Comparison of ENCODE assay signal across 30 cellular contexts in genomic region chr16:24132797-24133155, GRCh38.
"Had no signal": no experiment of that assay in that cellular context is flagged by ENCODE, and none has a peak within 500 bp of the region (broad histone marks: within the 10 kb centered on the region; RNA-seq: fewer than 3 reads in every experiment).

No MANE protein-coding gene starts in this region.

- H3K4me1 ChIP-seq: parathyroid adenoma, psoas muscle, right lobe of liver, sigmoid colon, stomach, thyroid gland, tibial nerve, upper lobe of right lung, uterus had no signal

- H3K4me3 Mint-ChIP-seq: naive B cell; naive thymus-derived CD8-positive, alpha-beta T cell; natural killer cell treated with Interleukin-12 subunit alpha and Interleukin-12 subunit beta and Interleukin-15 and Interleukin-18, amount 100 ng/mL, for 72 hours; nephron progenitor cell; neural crest cell; stimulated activated memory B cell treated with anti-CD40 and anti-IgM and Interleukin-4, amounts not matched to agents 10 μg/mL and 1 μg/mL and 100 μg/mL, for 72 hours; stimulated activated naive CD8-positive, alpha-beta T cell treated with anti-CD3 and anti-CD28 coated beads, Interleukin-15, Interleukin-2, amounts not matched to agents 100 ng/mL and 50 ng/mL, for 24 hours; type B pancreatic cell had no signal

- H3K9me3 ChIP-seq: neutrophil, ovary, psoas muscle, right lobe of liver, sigmoid colon, stomach, thoracic aorta, thyroid gland, tibial nerve, upper lobe of right lung, uterus had no signal

- ATAC-seq: naive thymus-derived CD8-positive, alpha-beta T cell; natural killer cell treated with Interleukin-12 subunit alpha and Interleukin-12 subunit beta and Interleukin-15 and Interleukin-18, amount 100 ng/mL, for 72 hours; psoas muscle; right cardiac atrium; right lobe of liver; stimulated activated memory B cell treated with anti-CD40 and anti-IgM and Interleukin-4, amounts not matched to agents 10 μg/mL and 1 μg/mL and 100 μg/mL, for 72 hours; upper lobe of right lung had no signal

- H3K27me3 ChIP-seq: neutrophil, ovary, right lobe of liver, sigmoid colon, stomach, thyroid gland, tibial nerve, upper lobe of right lung, uterus had no signal

- H3K36me3 Mint-ChIP-seq: natural killer cell treated with Interleukin-12 subunit alpha and Interleukin-12 subunit beta and Interleukin-15 and Interleukin-18, amount 100 ng/mL, for 72 hours; type B pancreatic cell had no signal

- H3K27ac ChIP-seq: ovary, parathyroid adenoma, psoas muscle, right lobe of liver, sigmoid colon, stomach, thoracic aorta, thyroid gland, tibial nerve, upper lobe of right lung, uterus had no signal

- H3K36me3 ChIP-seq: ovary, right lobe of liver, sigmoid colon, stomach, thoracic aorta, thyroid gland, upper lobe of right lung, uterus had no signal

- H3K4me3 ChIP-seq: ovary, psoas muscle, right lobe of liver, sigmoid colon, stomach, thoracic aorta, thyroid gland, tibial nerve, upper lobe of right lung, uterus had no signal

- H2AFZ ChIP-seq: parathyroid adenoma had no signal

- H3K27ac Mint-ChIP-seq: natural killer cell treated with Interleukin-12 subunit alpha and Interleukin-12 subunit beta and Interleukin-15 and Interleukin-18, amount 100 ng/mL, for 72 hours; nephron progenitor cell; progenitor cell of endocrine pancreas; stimulated activated naive CD8-positive, alpha-beta T cell treated with anti-CD3 and anti-CD28 coated beads, Interleukin-15, Interleukin-2, amounts not matched to agents 100 ng/mL and 50 ng/mL, for 24 hours; type B pancreatic cell had no signal

- DNase-seq: naive B cell; naive thymus-derived CD8-positive, alpha-beta T cell; nephron progenitor cell; nucleus accumbens; ovary; posterior cingulate gyrus; psoas muscle; right cardiac atrium; right lobe of liver; sigmoid colon; small intestine; stimulated activated CD4-positive, alpha-beta T cell treated with anti-CD3 and anti-CD28 coated beads, Interleukin-15, amount 100 ng/mL, for 24 hours; stimulated activated CD4-positive, alpha-beta T cell treated with anti-CD3 and anti-CD28 coated beads, Interleukin-2, amount 100 ng/mL, for 24 hours; stimulated activated CD4-positive, alpha-beta T cell treated with anti-CD3 and anti-CD28 coated beads, Interleukin-2, amount 100 ng/mL, for 48 hours; stimulated activated CD4-positive, alpha-beta T cell treated with anti-CD3 and anti-CD28 coated beads, Interleukin-4, amount 100 ng/mL, for 24 hours; stimulated activated naive CD4-positive, alpha-beta T cell; stomach; thyroid gland; upper lobe of right lung; uterus had no signal

- H3K27me3 Mint-ChIP-seq: naive B cell; naive thymus-derived CD8-positive, alpha-beta T cell; natural killer cell treated with Interleukin-12 subunit alpha and Interleukin-12 subunit beta and Interleukin-15 and Interleukin-18, amount 100 ng/mL, for 72 hours; stimulated activated memory B cell treated with anti-CD40 and anti-IgM and Interleukin-4, amounts not matched to agents 10 μg/mL and 1 μg/mL and 100 μg/mL, for 72 hours; stimulated activated naive CD8-positive, alpha-beta T cell treated with anti-CD3 and anti-CD28 coated beads, Interleukin-15, Interleukin-2, amounts not matched to agents 100 ng/mL and 50 ng/mL, for 24 hours had no signal

- H3K79me2 ChIP-seq: parathyroid adenoma had no signal

- H3K9me3 Mint-ChIP-seq: naive B cell; naive thymus-derived CD8-positive, alpha-beta T cell; natural killer cell treated with Interleukin-12 subunit alpha and Interleukin-12 subunit beta and Interleukin-15 and Interleukin-18, amount 100 ng/mL, for 72 hours; nephron progenitor cell; neural crest cell; stimulated activated memory B cell treated with anti-CD40 and anti-IgM and Interleukin-4, amounts not matched to agents 10 μg/mL and 1 μg/mL and 100 μg/mL, for 72 hours; stimulated activated naive CD8-positive, alpha-beta T cell treated with anti-CD3 and anti-CD28 coated beads, Interleukin-15, Interleukin-2, amounts not matched to agents 100 ng/mL and 50 ng/mL, for 24 hours; type B pancreatic cell had no signal
